ENCODE assay signal across 1 cellular context in genomic region chr19:37951816-37952210, GRCh38.
TF ChIP-seq lines count a peak whose summit lies in the region.

No MANE protein-coding gene starts in this region.

TF ChIP-seq in IMR-90, 13 proteins besides CTCF, POLR2A, EP300 and RAD21:
- TF ChIP-seq USF2 (IDR thresholded peaks at IDR 0.05; ENCODE audit: low read depth, low read length), result no peak
- no peak for TF ChIP-seq ELK1 (IDR thresholded peaks at IDR 0.05; ENCODE audit: borderline replicate concordance, low read depth, low read length)
- TF ChIP-seq MAZ (IDR thresholded peaks at IDR 0.05; ENCODE audit: borderline replicate concordance, low read depth, low read length), result no peak
- no peak for TF ChIP-seq MAFK (IDR thresholded peaks at IDR 0.05; ENCODE audit: low read depth, low read length)
- TF ChIP-seq BHLHE40 (IDR thresholded peaks at IDR 0.05; ENCODE audit: low read depth, low read length), result no peak
- no peak for TF ChIP-seq MXI1 (IDR thresholded peaks at IDR 0.05; ENCODE audit: borderline replicate concordance, low read depth, low read length)
- TF ChIP-seq NFE2L2 (IDR thresholded peaks at IDR 0.05; ENCODE audit: low read depth, low read length), result no peak
- TF ChIP-seq CHD1 (IDR thresholded peaks at IDR 0.05; ENCODE audit: low read depth, low read length), result no peak
- TF ChIP-seq FOS (IDR thresholded peaks at IDR 0.05; ENCODE audit: low read depth, low read length), result no peak
- no peak for TF ChIP-seq SMC3 (IDR thresholded peaks at IDR 0.05; ENCODE audit: low read depth, low read length)
- TF ChIP-seq RFX5 (IDR thresholded peaks at IDR 0.05; ENCODE audit: low read depth, low read length), result no peak
- no peak for TF ChIP-seq CEBPB (IDR thresholded peaks at IDR 0.05; ENCODE audit: low read depth, low read length)
